Comparison of ENCODE assay signal across 8 cellular contexts in genomic region chr2:162123806-162124758, GRCh38. TPM values are rescaled to one million over a fixed set of nuclear protein-coding genes. Genes with fewer than 3 reads are reported as not detected.
DNase-seq lines count a peak whose midpoint lies in the region; ATAC-seq, FAIRE-seq and TF ChIP-seq lines count a peak whose summit lies in the region.

No MANE protein-coding gene starts in this region.

- peaks cover 4% of the 10 kb centered on the region for H3K4me1 ChIP-seq in vagina

- H3K4me3 ChIP-seq in bronchial epithelial cell (ENCODE audit: low read depth, low read length) (no peak overlapping the region), vagina (no peak overlapping the region)

- H3K4me1 Mint-ChIP-seq in activated CD4-positive, alpha-beta T cell treated with anti-CD3 and anti-CD28 coated beads, Interleukin-2, amount 10 ng/mL, durations not matched to agents 24 days and 14 days: peaks cover 16% of the 10 kb centered on the region

- H3K27me3 ChIP-seq in bronchial epithelial cell (ENCODE audit: control insufficient read depth, insufficient read depth, low read length): peaks cover 1% of the 10 kb centered on the region
- no peaks in the 10 kb centered on the region for H3K27me3 ChIP-seq in vagina

- TF ChIP-seq CTCF in bronchial epithelial cell (IDR thresholded peaks at IDR 0.05; ENCODE audit: insufficient read depth, low read length, severe bottlenecking): peak; percentile 24
- TF ChIP-seq CTCF in vagina (IDR thresholded peaks at IDR 0.05): peak; percentile 68 to 83 (median 71)

- ATAC-seq in HG03139 (IDR thresholded peaks at IDR 0.05; ENCODE audit: unreplicated experiment): peak; percentile 35

- H3K27me3 Mint-ChIP-seq in activated CD4-positive, alpha-beta T cell treated with anti-CD3 and anti-CD28 coated beads, Interleukin-2, amount 10 ng/mL, durations not matched to agents 24 days and 14 days: peaks cover 7% of the 10 kb centered on the region

- no peaks in the 10 kb centered on the region for H3K9me3 Mint-ChIP-seq in activated CD4-positive, alpha-beta T cell treated with anti-CD3 and anti-CD28 coated beads, Interleukin-2, amount 10 ng/mL, durations not matched to agents 24 days and 14 days

- peak; percentile 73 for DNase-seq in activated CD4-positive, alpha-beta T cell treated with anti-CD3 and anti-CD28 coated beads, Interleukin-2, amount 10 ng/mL, durations not matched to agents 24 days and 14 days
- DNase-seq in activated CD4-positive, alpha-beta T cell treated with anti-CD3 and anti-CD28 coated beads, Interleukin-2, amount 50 U/mL, for 48 hours: no peak
- DNase-seq in NCI-H526 (lab: John Stamatoyannopoulos, UW) (peak; percentile 44 to 70), bronchial epithelial cell (ENCODE audit: low read depth) (peak; percentile 62), kidney tubule cell (ENCODE audit: low spot score) (peak; percentile 69), vagina (ENCODE audit: extremely low spot score in 2 of 2) (no peak), GOT3 (lab: John Stamatoyannopoulos, UW) (no peak)

- no peak for FAIRE-seq in bronchial epithelial cell (lab: Jason Lieb, UNC)

- no peak overlapping the region for H3K4me3 Mint-ChIP-seq in activated CD4-positive, alpha-beta T cell treated with anti-CD3 and anti-CD28 coated beads, Interleukin-2, amount 10 ng/mL, durations not matched to agents 24 days and 14 days

- TF ChIP-seq POLR2A in vagina (IDR thresholded peaks at IDR 0.05): no peak

- intact Hi-C loops in activated CD4-positive, alpha-beta T cell treated with anti-CD3 and anti-CD28 coated beads, Interleukin-2, amount 10 ng/mL, durations not matched to agents 24 days and 14 days (cut with micrococcal nuclease): loop anchor here (1.0 to 10.0 kb wide), 6 partner anchors 51 to 699 kb away; no protein-coding TSS in a partner anchor
- intact Hi-C loops in vagina (cut with DNase I): loop anchor here (10.0 kb wide), 1 partner anchor 119 kb away; no protein-coding TSS in a partner anchor

- no peaks in the 10 kb centered on the region for H3K9me3 ChIP-seq in vagina

- H3K27ac ChIP-seq in vagina: no peak overlapping the region

- no peaks in the 10 kb centered on the region for H3K36me3 Mint-ChIP-seq in activated CD4-positive, alpha-beta T cell treated with anti-CD3 and anti-CD28 coated beads, Interleukin-2, amount 10 ng/mL, durations not matched to agents 24 days and 14 days (ENCODE audit: low read depth)

- no peaks in the 10 kb centered on the region for H3K36me3 ChIP-seq in bronchial epithelial cell (ENCODE audit: control insufficient read depth, insufficient read depth, low read length)
- H3K36me3 ChIP-seq in vagina: no peaks in the 10 kb centered on the region

- H3K27ac Mint-ChIP-seq in activated CD4-positive, alpha-beta T cell treated with anti-CD3 and anti-CD28 coated beads, Interleukin-2, amount 10 ng/mL, durations not matched to agents 24 days and 14 days: no peak overlapping the region

RNA-seq across cellular contexts. Expression of gene GCG, which starts 28.0 kb away (rescaled TPM):
- total RNA-seq in activated CD4-positive, alpha-beta T cell treated with anti-CD3 and anti-CD28 coated beads, Interleukin-2, amount 10 ng/mL, durations not matched to agents 24 days and 14 days: not detected in 2 replicates
- total RNA-seq in bronchial epithelial cell: not detected in 2 replicates
- not detected for total RNA-seq in vagina

RNA-seq across cellular contexts. Expression of gene DPP4, which starts 50.1 kb away (rescaled TPM):
- 65.4 and 68.0 TPM in 2 replicates for total RNA-seq in activated CD4-positive, alpha-beta T cell treated with anti-CD3 and anti-CD28 coated beads, Interleukin-2, amount 10 ng/mL, durations not matched to agents 24 days and 14 days
- total RNA-seq in bronchial epithelial cell (1.4 and 2.9 TPM in 2 replicates), vagina (15.5 TPM)

Comparison
In these comparisons a context has a peak if more than half of its experiments do, and no peak if none do; other contexts are left out.
1. DNase-seq: peak in activated CD4-positive, alpha-beta T cell treated with anti-CD3 and anti-CD28 coated beads, Interleukin-2, amount 10 ng/mL, durations not matched to agents 24 days and 14 days (single experiment), NCI-H526 (2 of 2), bronchial epithelial cell (single experiment) and kidney tubule cell (single experiment); none in activated CD4-positive, alpha-beta T cell treated with anti-CD3 and anti-CD28 coated beads, Interleukin-2, amount 50 U/mL, for 48 hours (0 of 2), vagina (0 of 2) and GOT3 (single experiment).